ENCODE assay signal across 2 cellular contexts in the genomic region with DNA sequence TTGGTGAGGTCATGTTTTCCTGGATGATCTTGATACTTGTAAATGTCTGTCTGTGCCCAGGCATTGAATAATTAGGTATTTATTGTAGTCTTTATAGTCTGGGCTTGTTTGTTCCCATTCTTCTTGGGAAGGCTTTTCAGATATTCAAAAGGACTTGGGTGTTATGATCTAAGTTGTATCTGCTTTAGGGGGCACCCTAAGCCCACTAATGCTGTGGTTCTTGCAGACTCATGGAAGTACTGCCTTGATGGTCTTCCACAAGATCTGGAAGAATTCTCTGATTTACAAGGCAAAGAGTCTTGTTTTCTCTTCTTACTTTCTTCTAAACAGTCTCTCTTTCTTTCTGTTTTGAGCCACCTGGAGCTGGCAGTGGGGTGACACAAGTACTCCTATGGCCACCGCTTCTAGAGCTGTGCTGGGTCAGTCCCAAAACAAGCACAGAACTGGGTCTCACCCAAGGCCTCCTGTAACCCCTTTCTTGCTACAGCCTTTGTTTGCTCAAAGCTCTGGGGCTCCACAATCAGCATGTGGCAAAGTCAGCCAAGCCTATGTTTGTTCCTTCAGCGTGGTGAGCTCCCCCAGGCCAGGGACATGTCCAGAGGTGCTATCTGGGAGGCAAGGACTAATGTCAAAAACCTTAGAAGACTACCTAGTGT.
TF ChIP-seq lines count a peak whose summit lies in the region.

No MANE protein-coding gene starts in this region.

TF ChIP-seq in IMR-90, 13 proteins besides CTCF, POLR2A, EP300 and RAD21:
- no peak for TF ChIP-seq CEBPB (IDR thresholded peaks at IDR 0.05; ENCODE audit: low read depth, low read length)
- no peak for TF ChIP-seq NFE2L2 (IDR thresholded peaks at IDR 0.05; ENCODE audit: low read depth, low read length)
- no peak for TF ChIP-seq ELK1 (IDR thresholded peaks at IDR 0.05; ENCODE audit: borderline replicate concordance, low read depth, low read length)
- no peak for TF ChIP-seq CHD1 (IDR thresholded peaks at IDR 0.05; ENCODE audit: low read depth, low read length)
- TF ChIP-seq RFX5 (IDR thresholded peaks at IDR 0.05; ENCODE audit: low read depth, low read length), result no peak
- no peak for TF ChIP-seq MAZ (IDR thresholded peaks at IDR 0.05; ENCODE audit: borderline replicate concordance, low read depth, low read length)
- no peak for TF ChIP-seq RCOR1 (IDR thresholded peaks at IDR 0.05; ENCODE audit: insufficient replicate concordance, low read length)
- TF ChIP-seq USF2 (IDR thresholded peaks at IDR 0.05; ENCODE audit: low read depth, low read length), result no peak
- no peak for TF ChIP-seq BHLHE40 (IDR thresholded peaks at IDR 0.05; ENCODE audit: low read depth, low read length)
- TF ChIP-seq MXI1 (IDR thresholded peaks at IDR 0.05; ENCODE audit: borderline replicate concordance, low read depth, low read length), result no peak
- no peak for TF ChIP-seq SMC3 (IDR thresholded peaks at IDR 0.05; ENCODE audit: low read depth, low read length)
- no peak for TF ChIP-seq MAFK (IDR thresholded peaks at IDR 0.05; ENCODE audit: low read depth, low read length)
- TF ChIP-seq FOS (IDR thresholded peaks at IDR 0.05; ENCODE audit: low read depth, low read length), result no peak

TF ChIP-seq in HepG2, 621 proteins besides CTCF, POLR2A, EP300 and RAD21:
- TF ChIP-seq MEIS2 (CRISPR knock-in tag; IDR thresholded peaks at IDR 0.05) (no peak), STAG1 (CRISPR knock-in tag; IDR thresholded peaks at IDR 0.05) (peak; percentile 31; the same call in 1 of the 2 replicates), ZNF841 (CRISPR knock-in tag; IDR thresholded peaks at IDR 0.05; ENCODE audit: borderline replicate concordance) (no peak), LRRFIP1 (CRISPR knock-in tag; conservative IDR thresholded peaks at IDR 0.05) (no peak), RBAK (CRISPR knock-in tag; IDR thresholded peaks at IDR 0.05) (no peak)
- TF ChIP-seq, protein P1, sequence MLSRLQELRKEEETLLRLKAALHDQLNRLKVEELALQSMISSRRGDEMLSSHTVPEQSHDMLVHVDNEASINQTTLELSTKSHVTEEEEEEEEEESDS (CRISPR knock-in tag; IDR thresholded peaks at IDR 0.05; ENCODE audit: borderline replicate concordance), result no peak
